1 cellular context compared by ENCODE assay signal in genomic region chr12:111638576-111638975, GRCh38.
TF ChIP-seq lines count a peak whose summit lies in the region.

No MANE protein-coding gene starts in this region.

TF ChIP-seq in K562, 482 proteins besides CTCF, POLR2A, EP300 and RAD21:
- TF ChIP-seq SMAD1 (IDR thresholded peaks at IDR 0.05; ENCODE audit: low read depth, low read length, partially characterized antibody) (no peak), ATF1 (CRISPR knock-in tag; IDR thresholded peaks at IDR 0.05) (no peak), ATF1 (tag; IDR thresholded peaks at IDR 0.05) (no peak), EZH2 (IDR thresholded peaks at IDR 0.05; ENCODE audit: borderline replicate concordance, low read depth, low read length) (no peak), ZNF263 (CRISPR knock-in tag; IDR thresholded peaks at IDR 0.05; ENCODE audit: borderline replicate concordance) (no peak), PRMT5 (CRISPR knock-in tag; IDR thresholded peaks at IDR 0.05) (no peak), POLR3G (IDR thresholded peaks at IDR 0.05; ENCODE audit: extremely low read depth, insufficient read length, insufficient replicate concordance) (no peak), NFIC (IDR thresholded peaks at IDR 0.05) (no peak), NFRKB (IDR thresholded peaks at IDR 0.05; ENCODE audit: low read depth) (no peak), SIX5 (IDR thresholded peaks at IDR 0.05; ENCODE audit: borderline replicate concordance in 1 of 2, insufficient read depth in 1 of 2, low read depth in 1 of 2, low read length in 2 of 2) (no peak), ZNF224 (CRISPR knock-in tag; IDR thresholded peaks at IDR 0.05) (no peak), THRA (IDR thresholded peaks at IDR 0.05) (no peak), KDM2B (CRISPR knock-in tag; IDR thresholded peaks at IDR 0.05) (no peak), ZNF324 (CRISPR knock-in tag; IDR thresholded peaks at IDR 0.05) (no peak), TBP (optimal IDR thresholded peaks at IDR 0.05; ENCODE audit: low read depth, low read length) (no peak), E2F3 (CRISPR knock-in tag; IDR thresholded peaks at IDR 0.05) (no peak), RREB1 (CRISPR knock-in tag; IDR thresholded peaks at IDR 0.05) (no peak), ZFPM2 (CRISPR knock-in tag; IDR thresholded peaks at IDR 0.05) (no peak)
